8 cellular contexts compared by ENCODE assay signal in genomic region chr14:50311337-50311973, GRCh38. TPM values are rescaled to one million over a fixed set of nuclear protein-coding genes. Genes with fewer than 3 reads are reported as not detected.
DNase-seq lines count a peak whose midpoint lies in the region; ATAC-seq and TF ChIP-seq lines count a peak whose summit lies in the region.

No MANE protein-coding gene starts in this region.

- no peak for DNase-seq in left ventricle myocardium inferior
- DNase-seq in Right ventricle myocardium inferior (ENCODE audit: missing footprints), result no peak
- peak; percentile 18 for DNase-seq in NCI-H2029 (lab: John Stamatoyannopoulos, UW)
- DNase-seq in breast epithelium (ENCODE audit: low spot score in 2 of 2), result no peak
- peak; percentile 36 for DNase-seq in medulla oblongata (ENCODE audit: extremely low spot score)
- DNase-seq in uterus, result no peak
- no peak for DNase-seq in NCI-H1048 (lab: John Stamatoyannopoulos, UW)

- H3K27me3 ChIP-seq in left ventricle myocardium inferior (ENCODE audit: low read depth) (no peaks in the 10 kb centered on the region), breast epithelium (no peaks in the 10 kb centered on the region), uterus (no peaks in the 10 kb centered on the region)

- H3K4me1 ChIP-seq in left ventricle myocardium inferior (peaks cover 27% of the 10 kb centered on the region), breast epithelium (peaks cover 4 to 5% of the 10 kb centered on the region in 2 donors), uterus (no peaks in the 10 kb centered on the region)

- peak; percentile 63 for TF ChIP-seq CTCF in left ventricle myocardium inferior (IDR thresholded peaks at IDR 0.05; ENCODE audit: borderline replicate concordance)
- TF ChIP-seq CTCF in breast epithelium (IDR thresholded peaks at IDR 0.05), result peak in 2 of 3 donors; percentile 62 to 66
- TF ChIP-seq CTCF in uterus (IDR thresholded peaks at IDR 0.05), result peak; percentile 20 to 65 (median 53)

- peak overlapping the region; percentile 90 for H3K4me3 ChIP-seq in left ventricle myocardium inferior
- H3K4me3 ChIP-seq in breast epithelium, result peak overlapping the region; percentile 84 to 91 (median 88)
- H3K4me3 ChIP-seq in uterus, result peak overlapping the region; percentile 72 to 84

- intact Hi-C loops in left ventricle myocardium inferior (cut with micrococcal nuclease), result no loop called here
- intact Hi-C loops in Right ventricle myocardium inferior (cut with DNase I), result loop anchor here (2.0 to 10.0 kb wide), 4 partner anchors 79 to 473 kb away; no protein-coding TSS in a partner anchor
- intact Hi-C loops in breast epithelium (cut with DNase I; ENCODE audit: low total_unique reads), result no loop called here
- intact Hi-C loops in uterus (cut with DNase I; ENCODE audit: low total_unique reads), result no loop called here

- H3K36me3 ChIP-seq in left ventricle myocardium inferior (no peaks in the 10 kb centered on the region), breast epithelium (no peaks in the 10 kb centered on the region), uterus (no peaks in the 10 kb centered on the region)

- peak overlapping the region; percentile 97 for H3K27ac ChIP-seq in left ventricle myocardium inferior (replicated peaks)
- peak overlapping the region; percentile 95 to 97 for H3K27ac ChIP-seq in breast epithelium
- H3K27ac ChIP-seq in uterus, result peak overlapping the region; percentile 82 to 92

- H3K9me3 ChIP-seq in left ventricle myocardium inferior (replicated peaks), result no peaks in the 10 kb centered on the region
- no peaks in the 10 kb centered on the region for H3K9me3 ChIP-seq in breast epithelium
- no peaks in the 10 kb centered on the region for H3K9me3 ChIP-seq in uterus

- ATAC-seq in Right ventricle myocardium inferior (no peak), GM19467 (IDR thresholded peaks at IDR 0.05; ENCODE audit: unreplicated experiment) (no peak)

- TF ChIP-seq POLR2A in breast epithelium (IDR thresholded peaks at IDR 0.05), result no peak
- no peak for TF ChIP-seq POLR2A in uterus (IDR thresholded peaks at IDR 0.05)

RNA-seq across cellular contexts. Expression of gene L2HGDH, which starts 0.6 kb away (rescaled TPM):
- total RNA-seq in left ventricle myocardium inferior (11.3 TPM), Right ventricle myocardium inferior (10.5 TPM), breast epithelium (1 to 10 TPM; 3.8 to 6.9 (median 6.3) TPM), uterus (1 to 10 TPM in 3 of 4 donors, under 1 TPM in 1; 0.29 to 7.9 (median 2.5) TPM)

RNA-seq across cellular contexts. Expression of gene DMAC2L, which starts 0.7 kb away (rescaled TPM):
- 28.3 TPM for total RNA-seq in left ventricle myocardium inferior
- 22.5 TPM for total RNA-seq in Right ventricle myocardium inferior
- 10 to 100 TPM; 19.7 to 30.7 (median 20.3) TPM for total RNA-seq in breast epithelium
- total RNA-seq in uterus, result 10 to 100 TPM; 13.1 to 48.4 (median 20.4) TPM

Comparison
In these comparisons a context has a peak if more than half of its experiments do, and no peak if none do; other contexts are left out.
1. DNase-seq: peak in NCI-H2029 (single experiment) and medulla oblongata (single experiment); none in left ventricle myocardium inferior (single experiment), Right ventricle myocardium inferior (single experiment), breast epithelium (0 of 2), uterus (0 of 2) and NCI-H1048 (single experiment).
2. Peak in every context shown above with its lines, with median percentiles within 50 percentile points of each other: H3K27ac ChIP-seq, H3K4me3 ChIP-seq and CTCF ChIP-seq.